ENCODE assay signal across 1 cellular context in genomic region chr10:58372630-58373445, GRCh38.
TF ChIP-seq lines count a peak whose summit lies in the region.

No MANE protein-coding gene starts in this region.

TF ChIP-seq in GM12878, 131 proteins besides CTCF, POLR2A, EP300 and RAD21 (continued from another document):
- TF ChIP-seq SPI1 (IDR thresholded peaks at IDR 0.05; ENCODE audit: borderline replicate concordance, insufficient read depth, low read depth, low read length): peak; percentile 87
- TF ChIP-seq IKZF2 (IDR thresholded peaks at IDR 0.05): peak; percentile 58 to 60; a peak in 3 of 4 replicates
- TF ChIP-seq FOXM1 (IDR thresholded peaks at IDR 0.05; ENCODE audit: low read depth, low read length): peak; percentile 35; the same call in 1 of the 2 replicates
- TF ChIP-seq MEF2A (IDR thresholded peaks at IDR 0.05; ENCODE audit: insufficient read depth, low read depth, low read length): 0 out of 2 replicates have a peak, but pooled peaks have one; percentile 32
- TF ChIP-seq USF1 (IDR thresholded peaks at IDR 0.05; ENCODE audit: borderline replicate concordance, extremely low read length, insufficient read depth, low read depth, low read length): no peak
- peak; percentile 62; the same call in 1 of the 2 replicates for TF ChIP-seq NFIC (IDR thresholded peaks at IDR 0.05; ENCODE audit: low read depth, low read length)
- no peak for TF ChIP-seq MTA3 (IDR thresholded peaks at IDR 0.05; ENCODE audit: borderline replicate concordance, low read length)
- TF ChIP-seq HDAC2 (IDR thresholded peaks at IDR 0.05): no peak
- TF ChIP-seq MTA2 (IDR thresholded peaks at IDR 0.05; ENCODE audit: low read depth): peak; percentile 23; the same call in 1 of the 2 replicates
- TF ChIP-seq ZNF217 (IDR thresholded peaks at IDR 0.05): 0 out of 2 replicates have a peak, but pooled peaks have one; percentile 24
- no peak for TF ChIP-seq ZNF207 (IDR thresholded peaks at IDR 0.05; ENCODE audit: borderline replicate concordance)
- 0 out of 4 replicates have a peak, but pooled peaks of 1 of the 2 experiments have one; percentile 5 for TF ChIP-seq BHLHE40 (IDR thresholded peaks at IDR 0.05; ENCODE audit: borderline replicate concordance in 1 of 2, low read depth in 2 of 2, low read length in 1 of 2)
- TF ChIP-seq, protein P1, sequence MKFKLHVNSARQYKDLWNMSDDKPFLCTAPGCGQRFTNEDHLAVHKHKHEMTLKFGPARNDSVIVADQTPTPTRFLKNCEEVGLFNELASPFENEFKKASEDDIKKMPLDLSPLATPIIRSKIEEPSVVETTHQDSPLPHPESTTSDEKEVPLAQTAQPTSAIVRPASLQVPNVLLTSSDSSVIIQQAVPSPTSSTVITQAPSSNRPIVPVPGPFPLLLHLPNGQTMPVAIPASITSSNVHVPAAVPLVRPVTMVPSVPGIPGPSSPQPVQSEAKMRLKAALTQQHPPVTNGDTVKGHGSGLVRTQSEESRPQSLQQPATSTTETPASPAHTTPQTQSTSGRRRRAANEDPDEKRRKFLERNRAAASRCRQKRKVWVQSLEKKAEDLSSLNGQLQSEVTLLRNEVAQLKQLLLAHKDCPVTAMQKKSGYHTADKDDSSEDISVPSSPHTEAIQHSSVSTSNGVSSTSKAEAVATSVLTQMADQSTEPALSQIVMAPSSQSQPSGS (IDR thresholded peaks at IDR 0.05; ENCODE audit: low read length): peak; percentile 26; the same call in 1 of the 2 replicates
- no peak for TF ChIP-seq YY1 (IDR thresholded peaks at IDR 0.05; ENCODE audit: low read depth, low read length)
- no peak; the same call in 1 of the 2 replicates for TF ChIP-seq TCF7 (IDR thresholded peaks at IDR 0.05; ENCODE audit: borderline replicate concordance)
- TF ChIP-seq JUNB (IDR thresholded peaks at IDR 0.05): peak; percentile 65
- peak; percentile 37 for TF ChIP-seq MEF2B (IDR thresholded peaks at IDR 0.05; ENCODE audit: partially characterized antibody, poor library complexity, severe bottlenecking)
- no peak for TF ChIP-seq NBN (IDR thresholded peaks at IDR 0.05)
- peak; percentile 59; the same call in 1 of the 2 replicates for TF ChIP-seq IRF4 (IDR thresholded peaks at IDR 0.05; ENCODE audit: low read depth, low read length)
- peak; percentile 32 for TF ChIP-seq PBX3 (IDR thresholded peaks at IDR 0.05; ENCODE audit: insufficient replicate concordance, low read depth, low read length)
- no peak for TF ChIP-seq MLLT1 (IDR thresholded peaks at IDR 0.05)
- peak; percentile 48; the same call in 1 of the 2 replicates for TF ChIP-seq BCL11A (IDR thresholded peaks at IDR 0.05; ENCODE audit: low read depth, low read length)
- TF ChIP-seq PKNOX1 (IDR thresholded peaks at IDR 0.05): peak; percentile 54; the same call in 1 of the 2 replicates
